20 cellular contexts compared by ENCODE assay signal in the genomic region with DNA sequence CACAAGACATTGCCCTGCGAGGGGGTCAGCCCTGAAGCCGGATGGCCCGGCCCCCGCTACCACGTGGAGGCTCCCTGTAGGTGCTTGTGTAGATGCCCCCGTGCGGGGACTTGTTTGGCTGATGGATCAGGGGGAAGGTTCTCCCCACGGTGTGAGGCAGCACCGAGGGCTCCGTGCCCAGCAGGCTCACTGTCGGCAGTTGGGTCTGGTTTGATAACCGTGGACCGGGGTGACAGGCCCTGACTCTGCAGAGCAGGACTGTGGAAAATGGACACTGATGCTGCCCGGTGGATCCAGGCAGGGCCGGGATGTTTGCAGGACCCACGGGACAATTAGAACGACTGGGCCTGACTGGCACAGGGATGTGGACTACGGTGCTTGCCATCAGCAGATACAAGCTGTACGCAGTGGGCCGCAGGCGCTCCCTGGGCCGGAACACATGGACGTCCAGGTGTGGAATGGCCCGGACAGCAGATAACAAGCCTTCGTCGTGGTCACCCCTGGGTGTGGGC. TPM values are rescaled to one million over a fixed set of nuclear protein-coding genes. Genes with fewer than 3 reads are reported as not detected.
DNase-seq lines count a peak whose midpoint lies in the region; ATAC-seq and TF ChIP-seq lines count a peak whose summit lies in the region.
"Had no signal": no experiment of that assay in that cellular context is flagged by ENCODE, and none has a peak within 500 bp of the region (broad histone marks: within the 10 kb centered on the region; RNA-seq: fewer than 3 reads in every experiment).

No MANE protein-coding gene starts in this region.

- no peak overlapping the region for H3K27ac Mint-ChIP-seq in type B pancreatic cell
- H3K27ac Mint-ChIP-seq: activated naive CD4-positive, alpha-beta T cell treated with anti-CD3 and anti-CD28 coated beads, Interleukin-2, amount 10 ng/mL, durations not matched to agents 7 days and 5 days; CD14-positive monocyte; GM23338 had no signal

- no peak overlapping the region for H3K4me3 Mint-ChIP-seq in type B pancreatic cell
- H3K4me3 Mint-ChIP-seq: activated naive CD4-positive, alpha-beta T cell treated with anti-CD3 and anti-CD28 coated beads, Interleukin-2, amount 10 ng/mL, durations not matched to agents 7 days and 5 days; CD14-positive monocyte; GM23338 had no signal

- peak; percentile 50 for DNase-seq in activated CD8-positive, alpha-beta memory T cell treated with anti-CD3 and anti-CD28 coated beads, Interleukin-2, amount 50 U/mL, for 48 hours
- no peak for DNase-seq in activated CD8-positive, alpha-beta memory T cell treated with anti-CD3 and anti-CD28 coated beads, Interleukin-2, amount 50 U/mL, for 4 hours
- DNase-seq in Right ventricle myocardium superior (no peak), mesenteric fat pad (ENCODE audit: low spot score) (peak; percentile 82), type B pancreatic cell (ENCODE audit: extremely low spot score, unreplicated experiment) (peak; percentile 66), HuH-7 (ENCODE audit: low spot score) (no peak)
- DNase-seq: activated CD4-positive, alpha-beta T cell treated with anti-CD3 and anti-CD28 coated beads for 48 hours; activated naive CD4-positive, alpha-beta T cell treated with anti-CD3 and anti-CD28 coated beads, Interleukin-2, amount 10 ng/mL, durations not matched to agents 7 days and 5 days; cortex of kidney; foreskin keratinocyte; NCI-H187; NCI-H446; stimulated activated CD4-positive, alpha-beta T cell treated with anti-CD3 and anti-CD28 coated beads, Interleukin-4, amount 100 ng/mL, for 4 hours had no signal

- H3K27me3 Mint-ChIP-seq in type B pancreatic cell: peaks cover 6% of the 10 kb centered on the region

- peak; percentile 16 for ATAC-seq in Right ventricle myocardium superior (ENCODE audit: poor library complexity)
- ATAC-seq in GM19324 (IDR thresholded peaks at IDR 0.05; ENCODE audit: low FRiP score, unreplicated experiment): no peak
- ATAC-seq in HG03159 (IDR thresholded peaks at IDR 0.05; ENCODE audit: unreplicated experiment): no peak
- ATAC-seq: foreskin keratinocyte, GM23338 had no signal

- no peaks in the 10 kb centered on the region for H3K36me3 Mint-ChIP-seq in type B pancreatic cell
- H3K36me3 Mint-ChIP-seq: activated naive CD4-positive, alpha-beta T cell treated with anti-CD3 and anti-CD28 coated beads, Interleukin-2, amount 10 ng/mL, durations not matched to agents 7 days and 5 days had no signal

- no peaks in the 10 kb centered on the region for H3K9me3 Mint-ChIP-seq in type B pancreatic cell
- H3K9me3 Mint-ChIP-seq: activated naive CD4-positive, alpha-beta T cell treated with anti-CD3 and anti-CD28 coated beads, Interleukin-2, amount 10 ng/mL, durations not matched to agents 7 days and 5 days; GM23338 had no signal

- no peaks in the 10 kb centered on the region for H3K4me1 Mint-ChIP-seq in type B pancreatic cell (ENCODE audit: unreplicated experiment)
- H3K4me1 Mint-ChIP-seq: GM23338 had no signal

- intact Hi-C loops in Right ventricle myocardium superior (cut with DNase I): no loop called here

- no peak for TF ChIP-seq CTCF in type B pancreatic cell (conservative IDR thresholded peaks at IDR 0.05)

RNA-seq across cellular contexts. Expression of a gene that starts 19.0 kb away (rescaled TPM):
- total RNA-seq in Right ventricle myocardium superior: 33.4 TPM
- 10.7 TPM for total RNA-seq in mesenteric fat pad
- total RNA-seq in type B pancreatic cell (ENCODE audit: low replicate concordance): 3.7 and 4.8 TPM in 2 replicates
- total RNA-seq: foreskin keratinocyte, RPMI7951 had no signal

RNA-seq across cellular contexts. Expression of a gene that starts 19.5 kb away (rescaled TPM):
- total RNA-seq in Right ventricle myocardium superior (not detected), mesenteric fat pad (not detected), type B pancreatic cell (ENCODE audit: low replicate concordance) (0.21 and 0.46 TPM in 2 replicates)
- total RNA-seq: foreskin keratinocyte, GM23338, left lobe of liver, myocyte, RPMI7951 had no signal

Comparison
In these comparisons a context has a peak if more than half of its experiments do, and no peak if none do; other contexts are left out.
1. DNase-seq: peak in activated CD8-positive, alpha-beta memory T cell treated with anti-CD3 and anti-CD28 coated beads, Interleukin-2, amount 50 U/mL, for 48 hours (single experiment), mesenteric fat pad (single experiment) and type B pancreatic cell (single experiment); none in activated CD8-positive, alpha-beta memory T cell treated with anti-CD3 and anti-CD28 coated beads, Interleukin-2, amount 50 U/mL, for 4 hours (single experiment), Right ventricle myocardium superior (single experiment) and HuH-7 (single experiment).